Comparison of ENCODE assay signal across 18 cellular contexts in the genomic region with DNA sequence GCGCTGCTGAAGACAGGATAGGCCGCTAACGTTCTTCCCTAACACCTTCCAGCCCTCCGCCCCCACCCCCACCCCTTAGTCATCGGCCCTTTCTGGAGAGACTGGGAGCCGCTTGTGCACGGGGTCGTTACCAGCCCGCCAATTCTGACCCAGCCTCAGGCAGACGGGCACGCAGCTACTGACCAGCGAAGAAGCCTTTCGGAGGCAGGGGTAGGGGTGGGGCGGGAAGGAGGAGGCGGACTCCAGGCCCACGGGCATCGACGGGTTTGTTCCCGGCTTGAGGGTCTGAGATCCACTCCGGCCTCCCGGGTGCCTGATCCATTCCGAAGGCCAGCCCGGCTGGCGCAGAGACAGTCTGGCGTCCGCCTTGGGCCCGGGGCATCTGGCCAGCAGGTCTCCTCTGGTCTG. TPM values are rescaled to one million over a fixed set of nuclear protein-coding genes. Genes with fewer than 3 reads are reported as not detected.
DNase-seq lines count a peak whose midpoint lies in the region; ATAC-seq, FAIRE-seq and TF ChIP-seq lines count a peak whose summit lies in the region.
"Had no signal": no experiment of that assay in that cellular context is flagged by ENCODE, and none has a peak within 500 bp of the region (broad histone marks: within the 10 kb centered on the region; RNA-seq: fewer than 3 reads in every experiment).

No MANE protein-coding gene starts in this region.

- H3K9ac ChIP-seq in kidney (ENCODE audit: low read length in 2 of 2) = no peak overlapping the region

- TF ChIP-seq POLR2A in esophagus squamous epithelium (IDR thresholded peaks at IDR 0.05) = no peak

- no peak for ATAC-seq in Right ventricle myocardium superior (ENCODE audit: poor library complexity)
- ATAC-seq in GM21526 (IDR thresholded peaks at IDR 0.05; ENCODE audit: low FRiP score, unreplicated experiment) = no peak

- peaks cover 12 to 100% of the 10 kb centered on the region in 2 donors for H3K27me3 ChIP-seq in tibial artery
- peaks cover 52 to 100% (median 93%) of the 10 kb centered on the region in 4 donors for H3K27me3 ChIP-seq in esophagus squamous epithelium

- no peaks in the 10 kb centered on the region for H3K9me3 ChIP-seq in kidney (ENCODE audit: control insufficient read depth in 1 of 2, low read length in 2 of 2)
- no peaks in the 10 kb centered on the region for H3K9me3 ChIP-seq in tibial artery
- H3K9me3 ChIP-seq in esophagus squamous epithelium = no peaks in the 10 kb centered on the region

- no peaks in the 10 kb centered on the region for H3K36me3 ChIP-seq in kidney (ENCODE audit: control insufficient read depth in 1 of 2, insufficient read depth in 2 of 2, low read length in 2 of 2)
- H3K36me3 ChIP-seq in tibial artery = no peaks in the 10 kb centered on the region
- no peaks in the 10 kb centered on the region for H3K36me3 ChIP-seq in esophagus squamous epithelium

- H3K27ac ChIP-seq in coronary artery (no peak overlapping the region), kidney (ENCODE audit: low read depth in 2 of 2, low read length in 2 of 2) (no peak overlapping the region), tibial artery (no peak overlapping the region), esophagus squamous epithelium (no peak overlapping the region)
- H3K27ac ChIP-seq: VCaP had no signal

- intact Hi-C loops in cardiac septum (cut with DNase I) = no loop called here
- intact Hi-C loops in Right ventricle myocardium superior (cut with DNase I) = no loop called here
- intact Hi-C loops in kidney (cut with DNase I) = no loop called here
- intact Hi-C loops in tibial artery (cut with DNase I; ENCODE audit: low total_unique reads) = no loop called here
- intact Hi-C loops in esophagus squamous epithelium (cut with DNase I) = no loop called here

- H3K4me3 ChIP-seq in coronary artery (peak overlapping the region; percentile 24), kidney (ENCODE audit: low read length in 2 of 2) (no peak overlapping the region), tibial artery (peak overlapping the region; percentile 42 to 46), esophagus squamous epithelium (peak overlapping the region in 1 of 4 donors; percentile 31)

- TF ChIP-seq CTCF in coronary artery (IDR thresholded peaks at IDR 0.05) (no peak), kidney (IDR thresholded peaks at IDR 0.05; ENCODE audit: borderline replicate concordance, extremely low read depth, insufficient read depth) (no peak), tibial artery (IDR thresholded peaks at IDR 0.05) (no peak), esophagus squamous epithelium (IDR thresholded peaks at IDR 0.05) (no peak)

- WGBS in esophagus squamous epithelium, 2 donors = 14 to 20% methylated on average over 1 to 2 of the region's 27 CpGs

- H3K4me1 ChIP-seq in kidney (ENCODE audit: control insufficient read depth in 1 of 2, insufficient read depth in 1 of 2, low read depth in 1 of 2, low read length in 2 of 2) = peaks cover 4 to 19% of the 10 kb centered on the region in 2 donors
- peaks cover 0 to 56% (median 45%) of the 10 kb centered on the region in 4 donors for H3K4me1 ChIP-seq in tibial artery
- H3K4me1 ChIP-seq in esophagus squamous epithelium = peaks cover 39 to 81% (median 42%) of the 10 kb centered on the region in 3 donors

- peak; percentile 71 for DNase-seq in cardiac septum (ENCODE audit: low spot score)
- no peak for DNase-seq in Right ventricle myocardium superior
- peak; percentile 65 for DNase-seq in coronary artery (ENCODE audit: low spot score)
- DNase-seq in kidney = peak; percentile 73
- DNase-seq in tibial artery = no peak
- no peak for DNase-seq in NCI-H524 treated with DMSO at 0.1 percent for 48 hours (lab: John Stamatoyannopoulos, UW)
- DNase-seq in esophagus squamous epithelium (lab: John Stamatoyannopoulos, UW) = no peak
- DNase-seq: GOT3, hypothalamus, OCI-M1 had no signal

- FAIRE-seq in kidney (lab: Jason Lieb, UNC) = no peak

RNA-seq across cellular contexts. Expression of a gene that starts 0.7 kb away (rescaled TPM):
- 18.3 TPM for total RNA-seq in cardiac septum
- 23.4 TPM for total RNA-seq in Right ventricle myocardium superior
- not detected for total RNA-seq in kidney
- polyA plus RNA-seq in kidney (ENCODE audit: insufficient read depth, low read depth, low replicate concordance) = not detected
- not detected for total RNA-seq in esophagus squamous epithelium
- total RNA-seq: activated naive CD4-positive, alpha-beta T cell treated with anti-CD3 and anti-CD28 coated beads for 36 hours; epithelial cell of proximal tubule; lung microvascular endothelial cell; NCI-H460; osteocyte had no signal
- polyA plus RNA-seq: BJ had no signal

RNA-seq across cellular contexts. Expression of a gene that starts 33.0 kb away (rescaled TPM):
- total RNA-seq in cardiac septum (32.3 TPM), Right ventricle myocardium superior (32.4 TPM), kidney (33.0 TPM), esophagus squamous epithelium (10 to 100 TPM; 11.1 to 32.0 (median 12.0) TPM)
- polyA plus RNA-seq in kidney (ENCODE audit: insufficient read depth, low read depth, low replicate concordance) = 30.7 TPM

Comparison
In these comparisons a context has a peak if more than half of its experiments do, and no peak if none do; other contexts are left out.
1. DNase-seq: peak in cardiac septum (single experiment), coronary artery (single experiment) and kidney (single experiment); none in Right ventricle myocardium superior (single experiment), tibial artery (0 of 2), NCI-H524 treated with DMSO at 0.1 percent for 48 hours (single experiment) and esophagus squamous epithelium (single experiment).
2. H3K4me3 ChIP-seq: peak in coronary artery (single experiment) and tibial artery (2 of 2); none in kidney (0 of 2).
3. RNA of a gene that starts 0.7 kb away (total RNA-seq): 23.4 TPM in Right ventricle myocardium superior (single experiment) and 18.3 TPM in cardiac septum (single experiment); not detected in kidney (single experiment) and not detected in esophagus squamous epithelium; every median in the first group is over 10 times any median in the second.